23 cellular contexts compared by ENCODE assay signal in the genomic region with DNA sequence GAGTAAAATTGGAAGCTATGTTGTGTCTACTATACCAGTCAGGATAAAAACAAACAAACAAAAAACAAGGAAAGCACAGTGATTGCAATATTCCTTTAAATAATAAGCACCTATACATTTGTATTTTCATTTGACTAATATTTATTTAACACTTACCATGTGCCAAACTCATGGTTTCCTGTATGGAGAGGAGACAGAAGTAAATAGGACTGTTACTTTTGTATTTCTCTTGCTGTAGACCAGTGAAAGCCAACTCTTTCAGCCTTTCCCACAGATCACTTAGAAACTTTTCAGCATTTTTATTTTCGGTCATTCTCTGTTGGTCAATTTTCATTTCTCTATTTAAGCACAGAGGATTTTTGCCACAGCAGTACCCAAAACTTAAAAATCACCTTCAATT. TPM values are rescaled to one million over a fixed set of nuclear protein-coding genes. Genes with fewer than 3 reads are reported as not detected.
DNase-seq lines count a peak whose midpoint lies in the region; ATAC-seq and TF ChIP-seq lines count a peak whose summit lies in the region.
"Had no signal": no experiment of that assay in that cellular context is flagged by ENCODE, and none has a peak within 500 bp of the region (broad histone marks: within the 10 kb centered on the region; RNA-seq: fewer than 3 reads in every experiment).

No MANE protein-coding gene starts in this region.

- intact Hi-C loops in Right ventricle myocardium superior (cut with DNase I) (no loop called here), right cardiac atrium (cut with DNase I) (no loop called here), psoas muscle (cut with DNase I) (loop anchor here in 1 of 2 donors (5.0 kb wide), 1 partner anchor 182 kb away; a partner anchor contains a TSS)

- POLR2A ChIA-PET in HEK293 (lab: Yijun Ruan, JAX), result no interaction called here

- DNase-seq in cardiac muscle cell (ENCODE audit: low read depth in 1 of 2, low spot score in 1 of 2) (no peak), Right ventricle myocardium superior (no peak), right cardiac atrium (no peak), psoas muscle (no peak), T-helper 1 cell (no peak), NCI-H82 treated with DMSO at 0.1 percent for 48 hours (lab: John Stamatoyannopoulos, UW; ENCODE audit: unreplicated experiment) (no peak), middle frontal gyrus (ENCODE audit: extremely low spot score, low spot score) (no peak)
- DNase-seq: 8988T; ACHN; BE2C; CD8-positive, alpha-beta memory T cell; DMS 273 treated with DMSO at 0.1 percent for 48 hours; GF-D8; Karpas-422; NCI-H1092 treated with DMSO at 0.1 percent for 48 hours; NCI-H1436 treated with DMSO at 0.1 percent for 48 hours; NCI-H345; NCI-H774; SIG-M5 had no signal

- ATAC-seq in Right ventricle myocardium superior (ENCODE audit: poor library complexity) (no peak), right cardiac atrium (no peak), psoas muscle (no peak)
- ATAC-seq: HCT116 had no signal

- H3K4me3 ChIP-seq in cardiac muscle cell (peak overlapping the region; percentile 5), HEK293 (ENCODE audit: low read depth, low read length) (no peak overlapping the region), right cardiac atrium (ENCODE audit: low read length) (peak overlapping the region; percentile 13), psoas muscle (peak overlapping the region; percentile 82)
- H3K4me3 ChIP-seq: SK-N-MC had no signal

- CTCF ChIA-PET in HEK293 (lab: Yijun Ruan, JAX), result interaction anchor here (2.0 to 2.7 kb wide), 2 partner anchors 9 to 11 kb away, joined by 9 to 13 read pairs; no protein-coding TSS in a partner anchor

- H3K9me3 ChIP-seq in cardiac muscle cell (ENCODE audit: low read depth) (no peaks in the 10 kb centered on the region), HEK293 (ENCODE audit: control insufficient read depth, insufficient read depth, low read depth, low read length) (no peaks in the 10 kb centered on the region), right cardiac atrium (ENCODE audit: control insufficient read depth, low read length) (no peaks in the 10 kb centered on the region), psoas muscle (no peaks in the 10 kb centered on the region)
- H3K9me3 ChIP-seq: BE2C had no signal

- H3K27me3 ChIP-seq in cardiac muscle cell (no peaks in the 10 kb centered on the region), right cardiac atrium (ENCODE audit: control insufficient read depth, insufficient read depth) (no peaks in the 10 kb centered on the region), psoas muscle (ENCODE audit: insufficient read depth in 3 of 3, low read length in 2 of 3) (no peaks in the 10 kb centered on the region)
- H3K27me3 ChIP-seq: BE2C had no signal

- H3K36me3 ChIP-seq in cardiac muscle cell, result no peaks in the 10 kb centered on the region
- peaks cover 0 to under 1% of the 10 kb centered on the region in 2 experiments; a peak in 1 of 3 replicates for H3K36me3 ChIP-seq in HEK293 (ENCODE audit: control insufficient read depth in 2 of 2, insufficient read depth in 1 of 2, low read length in 2 of 2)
- H3K36me3 ChIP-seq in psoas muscle (ENCODE audit: insufficient read depth in 1 of 2, low read depth in 1 of 2), result no peaks in the 10 kb centered on the region
- H3K36me3 ChIP-seq: BE2C had no signal

- no peak for TF ChIP-seq CTCF in cardiac muscle cell (IDR thresholded peaks at IDR 0.05; ENCODE audit: low read depth, low read length)
- TF ChIP-seq CTCF in HEK293 (tag by site-specific recombination; IDR thresholded peaks at IDR 0.05), result no peak
- no peak for TF ChIP-seq CTCF in psoas muscle (IDR thresholded peaks at IDR 0.05)

- 48% methylated on average over 1 of the region's 1 CpG for WGBS in right cardiac atrium
- 28 to 62% (median 36%) methylated on average over 1 of the region's 1 CpG for WGBS in psoas muscle, 3 donors

- H3K4me1 ChIP-seq in cardiac muscle cell (ENCODE audit: low read depth) (peaks cover 69% of the 10 kb centered on the region), HEK293 (ENCODE audit: control insufficient read depth, insufficient read depth, low read length) (no peaks in the 10 kb centered on the region), right cardiac atrium (ENCODE audit: control insufficient read depth, insufficient read depth, low read length) (no peaks in the 10 kb centered on the region), psoas muscle (peaks cover 44% of the 10 kb centered on the region)
- H3K4me1 ChIP-seq: BE2C had no signal

- H3K27ac ChIP-seq in cardiac muscle cell (peak overlapping the region; percentile 96), HEK293 (ENCODE audit: extremely low read depth, low read depth, low read length) (no peak overlapping the region), right cardiac atrium (ENCODE audit: low read length) (peak overlapping the region; percentile 91), psoas muscle (peak overlapping the region; percentile 99)
- H3K27ac ChIP-seq: RWPE1, SK-N-MC had no signal

TF ChIP-seq in HEK293, 187 proteins besides CTCF, POLR2A, EP300 and RAD21:
- TF ChIP-seq MYNN (tag by site-specific recombination; IDR thresholded peaks at IDR 0.05; ENCODE audit: borderline replicate concordance), result no peak
- peak; percentile 40; the same call in 1 of the 2 replicates for TF ChIP-seq PRDM1 (tag by site-specific recombination; IDR thresholded peaks at IDR 0.05)
TF ChIP-seq in HEK293: peak in this region for 1.

RNA-seq across cellular contexts. Expression of a gene that starts 4.5 kb away (rescaled TPM):
- 36.5 and 87.2 TPM in 2 replicates for total RNA-seq in cardiac muscle cell
- 19.8 and 44.0 TPM in 2 replicates for polyA plus RNA-seq in cardiac muscle cell
- 917 TPM for total RNA-seq in Right ventricle myocardium superior
- total RNA-seq in right cardiac atrium, result 1,000 to 10,000 TPM in 1 of 4 donors, 100 to 1,000 TPM in 3; 697 to 1,021 (median 821) TPM
- 341 TPM for polyA plus RNA-seq in right cardiac atrium
- total RNA-seq in psoas muscle, result 1,000 to 10,000 TPM; 1,174 to 1,472 (median 1,378) TPM
- 1,000 to 10,000 TPM in 1 of 3 donors, 100 to 1,000 TPM in 2; 290 to 1,216 (median 790) TPM for polyA plus RNA-seq in psoas muscle
